22 cellular contexts compared by ENCODE assay signal in genomic region chr2:17621781-17622180, GRCh38.
A peak's percentile ranks its signal among the peaks of the same experiment; 100 is the strongest.
DNase-seq lines count a peak whose midpoint lies in the region; ATAC-seq and TF ChIP-seq lines count a peak whose summit lies in the region.
"Had no signal": no experiment of that assay in that cellular context is flagged by ENCODE, and none has a peak within 500 bp of the region (broad histone marks: within the 10 kb centered on the region; RNA-seq: fewer than 3 reads in every experiment).

No MANE protein-coding gene starts in this region.

- 19% methylated on average over 2 of the region's 2 CpGs for WGBS in mammary epithelial cell (ENCODE audit: low coverage, missing lambda C conversion rate)

- H3K27ac ChIP-seq in mammary epithelial cell (ENCODE audit: insufficient read depth, low read depth, low read length) = peak overlapping the region; percentile 88
- H3K27ac ChIP-seq in foreskin keratinocyte = peak overlapping the region; percentile 83
- H3K27ac ChIP-seq in SJCRH30 = no peak overlapping the region
- H3K27ac ChIP-seq: PC-9, upper lobe of right lung had no signal

- CTCF ChIA-PET in mammary epithelial cell (lab: Charles Lee; ENCODE audit: low non-redundant PET) = no interaction called here

- no peaks in the 10 kb centered on the region for H4K20me1 ChIP-seq in mammary epithelial cell (ENCODE audit: insufficient read depth, low read length)

- H3K4me2 ChIP-seq in mammary epithelial cell (ENCODE audit: insufficient read depth, low read depth, low read length) = peak overlapping the region; percentile 75

- H3K4me1 ChIP-seq in mammary epithelial cell (ENCODE audit: insufficient read depth, low read length) (peaks cover 32% of the 10 kb centered on the region), foreskin keratinocyte (peaks cover 23% of the 10 kb centered on the region), SJCRH30 (no peaks in the 10 kb centered on the region)
- H3K4me1 ChIP-seq: upper lobe of right lung had no signal

- DNase-seq in AG08395 (ENCODE audit: low spot score) = peak; percentile 54
- DNase-seq in M059J (ENCODE audit: low read depth) = peak; percentile 50
- DNase-seq in mammary epithelial cell = peak; percentile 70
- peak in 1 of 2 donors; percentile 58 for DNase-seq in foreskin keratinocyte
- no peak for DNase-seq in SJCRH30
- DNase-seq in GM19238 (ENCODE audit: insufficient read length, low spot score) = no peak
- no peak for DNase-seq in NCI-H128 (lab: John Stamatoyannopoulos, UW; ENCODE audit: unreplicated experiment)
- DNase-seq: ACHN; activated CD4-positive, alpha-beta T cell treated with anti-CD3 and anti-CD28 coated beads, Interleukin-2, amount 50 U/mL, for 4 hours; activated T-cell treated with anti-CD3 and anti-CD28 coated beads, Interleukin-2, amount 50 U/mL, for 1 hour; caudate nucleus; effector memory CD4-positive, alpha-beta T cell; HFFc6; NCI-H1092; NCI-H69; PC-9; stimulated activated CD4-positive, alpha-beta T cell treated with anti-CD3 and anti-CD28 coated beads, Interleukin-12 subunit alpha, Interleukin-12 subunit beta, amount 100 ng/mL, for 4 hours; SW 1271; upper lobe of right lung had no signal

- in situ Hi-C loops in mammary epithelial cell (cut with MboI; ENCODE audit: low sequenced_read_pairs in 2 of 2) = no loop called here

- H3K36me3 ChIP-seq in mammary epithelial cell (ENCODE audit: insufficient read depth, low read length) (no peaks in the 10 kb centered on the region), SJCRH30 (no peaks in the 10 kb centered on the region)
- H3K36me3 ChIP-seq: upper lobe of right lung had no signal

- H3K27me3 ChIP-seq in mammary epithelial cell (ENCODE audit: insufficient read depth, low read length) = no peaks in the 10 kb centered on the region
- H3K27me3 ChIP-seq in foreskin keratinocyte = no peaks in the 10 kb centered on the region
- no peaks in the 10 kb centered on the region for H3K27me3 ChIP-seq in SJCRH30
- H3K27me3 ChIP-seq: upper lobe of right lung had no signal

- no TSS peak for BruUV-seq in mammary epithelial cell (replicated peaks; lab: Mats Ljungman, UMichigan)

- H3K9ac ChIP-seq in mammary epithelial cell (ENCODE audit: insufficient read depth, low read length) = peak overlapping the region; percentile 21

- intact Hi-C loops in mammary epithelial cell (cut with micrococcal nuclease) = loop anchor here (2.0 kb wide), 2 partner anchors 33 to 83 kb away; no protein-coding TSS in a partner anchor

- ATAC-seq in foreskin keratinocyte (peak; percentile 61), GM21529 (IDR thresholded peaks at IDR 0.05; ENCODE audit: unreplicated experiment) (no peak)
- ATAC-seq: activated naive CD4-positive, alpha-beta T cell treated with anti-CD3 and anti-CD28 coated beads, Interleukin-2, amount 50 U/mL, for 72 hours; stimulated activated memory B cell treated with anti-CD40 and anti-IgM and Interleukin-4, amounts not matched to agents 10 μg/mL and 1 μg/mL and 100 μg/mL, for 72 hours; upper lobe of right lung had no signal

- peak overlapping the region; percentile 27 for H2AFZ ChIP-seq in mammary epithelial cell (ENCODE audit: low read depth, low read length)
- H2AFZ ChIP-seq: PC-9 had no signal

- no peaks in the 10 kb centered on the region for H3K9me3 ChIP-seq in mammary epithelial cell (replicated peaks; ENCODE audit: insufficient read depth, low read length)
- no peaks in the 10 kb centered on the region for H3K9me3 ChIP-seq in SJCRH30 (replicated peaks)
- H3K9me3 ChIP-seq: upper lobe of right lung had no signal

- no peak overlapping the region for H3K4me3 ChIP-seq in mammary epithelial cell (replicated peaks in 1 of 3; ENCODE audit: insufficient read depth in 1 of 3, low read depth in 2 of 3, low read length in 3 of 3)
- no peak overlapping the region for H3K4me3 ChIP-seq in SJCRH30
- H3K4me3 ChIP-seq: PC-9, upper lobe of right lung had no signal

- dilution Hi-C loops in mammary epithelial cell (cut with HindIII; ENCODE audit: low sequenced_read_pairs) = no loop called here

- H3K79me2 ChIP-seq in mammary epithelial cell (ENCODE audit: insufficient read depth, low read length) = no peaks in the 10 kb centered on the region

- TF ChIP-seq CTCF in mammary epithelial cell (conservative IDR thresholded peaks at IDR 0.05 in 1 of 2, IDR thresholded peaks at IDR 0.05 in 1 of 2; ENCODE audit: extremely low read depth in 1 of 2, insufficient read depth in 1 of 2, low read depth in 1 of 2, low read length in 2 of 2) (no peak), foreskin keratinocyte (conservative IDR thresholded peaks at IDR 0.05) (no peak)

Comparison
In these comparisons a context has a peak if more than half of its experiments do, and no peak if none do; other contexts are left out.
1. DNase-seq: peak in AG08395 (single experiment), M059J (single experiment) and mammary epithelial cell (single experiment); none in SJCRH30 (0 of 2), GM19238 (single experiment) and NCI-H128 (single experiment).